In genomic region chr10:111076191-111076681, GRCh38 we compare ENCODE assay signal across 8 cellular contexts. TPM values are rescaled to one million over a fixed set of nuclear protein-coding genes. Genes with fewer than 3 reads are reported as not detected.
A peak's percentile ranks its signal among the peaks of the same experiment; 100 is the strongest.
DNase-seq lines count a peak whose midpoint lies in the region; ATAC-seq and TF ChIP-seq lines count a peak whose summit lies in the region.

No MANE protein-coding gene starts in this region.

- TF ChIP-seq POLR2A in erythroblast (IDR thresholded peaks at IDR 0.05; ENCODE audit: low read length) (no peak), stomach (IDR thresholded peaks at IDR 0.05) (no peak)

- intact Hi-C loops in activated CD8-positive, alpha-beta T cell treated with anti-CD3 and anti-CD28 coated beads for 36 hours (cut with micrococcal nuclease) = loop anchor here (5.0 to 10.0 kb wide), 4 partner anchors 129 to 521 kb away; no protein-coding TSS in a partner anchor
- intact Hi-C loops in stomach (cut with DNase I; ENCODE audit: low total_unique reads) = loop anchor here (10.0 kb wide), 2 partner anchors 129 to 289 kb away; no protein-coding TSS in a partner anchor

- peak overlapping the region in 2 of 5 donors; percentile 0 to 53 for H3K27ac ChIP-seq in stomach

- H3K27ac Mint-ChIP-seq in activated CD8-positive, alpha-beta T cell treated with anti-CD3 and anti-CD28 coated beads for 36 hours = no peak overlapping the region

- POLR2A ChIA-PET in activated CD8-positive, alpha-beta T cell treated with anti-CD3 and anti-CD28 coated beads for 36 hours (lab: Charles Lee) = no interaction called here

- peaks cover 61% of the 10 kb centered on the region for H3K27me3 Mint-ChIP-seq in activated CD8-positive, alpha-beta T cell treated with anti-CD3 and anti-CD28 coated beads for 36 hours

- 0 to 1% (median 1%) methylated on average over 14 to 39 of the region's 39 CpGs for WGBS in stomach, 5 donors

- H3K27me3 ChIP-seq in mucosa of stomach (ENCODE audit: control insufficient read depth, insufficient read depth, low read length) (peaks cover 26% of the 10 kb centered on the region), stomach (peaks cover 12 to 89% (median 54%) of the 10 kb centered on the region in 3 donors)

- CTCF ChIA-PET in activated CD8-positive, alpha-beta T cell treated with anti-CD3 and anti-CD28 coated beads for 36 hours (lab: Charles Lee) = interaction anchor here (0.6 to 3.2 kb wide), 37 partner anchors 11 to 1058 kb away, joined by 3 to 31 read pairs (median 3); partner anchors contain the start of genes BBIP1 and SHOC2

- H3K36me3 Mint-ChIP-seq in activated CD8-positive, alpha-beta T cell treated with anti-CD3 and anti-CD28 coated beads for 36 hours (ENCODE audit: low read depth) = no peaks in the 10 kb centered on the region

- ATAC-seq in GM18502 (IDR thresholded peaks at IDR 0.05; ENCODE audit: poor library complexity, unreplicated experiment) = peak; percentile 77
- ATAC-seq in HG02981 (IDR thresholded peaks at IDR 0.05; ENCODE audit: unreplicated experiment) = peak; percentile 75
- peak; percentile 76 for ATAC-seq in activated CD8-positive, alpha-beta T cell treated with anti-CD3 and anti-CD28 coated beads for 36 hours

- H3K4me1 ChIP-seq in mucosa of stomach (ENCODE audit: control insufficient read depth, insufficient read depth, low read length) (peaks cover 25% of the 10 kb centered on the region), stomach (peaks cover 31 to 39% (median 32%) of the 10 kb centered on the region in 4 donors)

- no peaks in the 10 kb centered on the region for H3K36me3 ChIP-seq in mucosa of stomach (ENCODE audit: control insufficient read depth, insufficient read depth, low read length)
- no peaks in the 10 kb centered on the region for H3K36me3 ChIP-seq in stomach

- H3K4me3 ChIP-seq in mucosa of stomach (ENCODE audit: low read length) (peak overlapping the region; percentile 72), stomach (peak overlapping the region; percentile 47 to 71 (median 54))

- H3K9me3 ChIP-seq in mucosa of stomach (ENCODE audit: control insufficient read depth, low read length) = no peaks in the 10 kb centered on the region
- H3K9me3 ChIP-seq in stomach = no peaks in the 10 kb centered on the region

- peak; percentile 87 for TF ChIP-seq CTCF in activated CD8-positive, alpha-beta T cell treated with anti-CD3 and anti-CD28 coated beads for 36 hours (IDR thresholded peaks at IDR 0.05)
- TF ChIP-seq CTCF in stomach (IDR thresholded peaks at IDR 0.05) = peak in 5 of 7 experiments; percentile 63 to 81 (median 73)

- peak overlapping the region; percentile 51 for H3K9ac ChIP-seq in mucosa of stomach (ENCODE audit: low read length)

- H3K4me3 Mint-ChIP-seq in activated CD8-positive, alpha-beta T cell treated with anti-CD3 and anti-CD28 coated beads for 36 hours = peak overlapping the region; percentile 64

- TF ChIP-seq EP300 in stomach (IDR thresholded peaks at IDR 0.05) = no peak

- peak; percentile 78 for DNase-seq in AG08395 (ENCODE audit: low spot score)
- peak; percentile 21 for DNase-seq in NCI-H226
- peak; percentile 69 for DNase-seq in activated CD8-positive, alpha-beta T cell treated with anti-CD3 and anti-CD28 coated beads for 36 hours
- DNase-seq in erythroblast (lab: John Stamatoyannopoulos, UW) = peak; percentile 52 to 57
- DNase-seq in stomach = peak; percentile 61

- no peaks in the 10 kb centered on the region for H3K9me3 Mint-ChIP-seq in activated CD8-positive, alpha-beta T cell treated with anti-CD3 and anti-CD28 coated beads for 36 hours

- H3K4me1 Mint-ChIP-seq in activated CD8-positive, alpha-beta T cell treated with anti-CD3 and anti-CD28 coated beads for 36 hours (ENCODE audit: low read depth) = peaks cover 4% of the 10 kb centered on the region

RNA-seq across cellular contexts. Expression of gene ADRA2A, which starts 0.6 kb away (rescaled TPM):
- under 1 TPM in 1 of 2 experiments, not detected in 1; 0.07 TPM for total RNA-seq in activated CD8-positive, alpha-beta T cell treated with anti-CD3 and anti-CD28 coated beads for 36 hours
- 1 to 10 TPM in 2 of 5 donors, under 1 TPM in 2, not detected in 1; 0.58 to 4.9 (median 1.2) TPM for total RNA-seq in stomach
- polyA plus RNA-seq in stomach = under 1 TPM; 0.25 to 0.65 (median 0.31) TPM

Comparison
In these comparisons a context has a peak if more than half of its experiments do, and no peak if none do; other contexts are left out.
1. DNase-seq: peak in every context shown above with its lines; median percentile 78 in AG08395; 69 in activated CD8-positive, alpha-beta T cell treated with anti-CD3 and anti-CD28 coated beads for 36 hours; 61 in stomach; 54 in erythroblast; 21 in NCI-H226.